Comparison of ENCODE assay signal across 2 cellular contexts in genomic region chr14:73607241-73607640, GRCh38.
A peak's percentile ranks its signal among the peaks of the same experiment; 100 is the strongest.
TF ChIP-seq lines count a peak whose summit lies in the region.

No MANE protein-coding gene starts in this region.

TF ChIP-seq in HEK293, 187 proteins besides CTCF, POLR2A, EP300 and RAD21:
- TF ChIP-seq ZNF214 (tag by site-specific recombination; IDR thresholded peaks at IDR 0.05; ENCODE audit: borderline replicate concordance) (no peak), ZNF2 (tag by site-specific recombination; IDR thresholded peaks at IDR 0.05) (no peak), ZNF585B (tag by site-specific recombination; IDR thresholded peaks at IDR 0.05) (peak; percentile 92)

TF ChIP-seq in K562, 482 proteins besides CTCF, POLR2A, EP300 and RAD21:
- TF ChIP-seq STAT6 (CRISPR knock-in tag; IDR thresholded peaks at IDR 0.05) = no peak
- peak; percentile 59 for TF ChIP-seq ZFP36 (IDR thresholded peaks at IDR 0.05; ENCODE audit: low read depth, low read length, partially characterized antibody)
- TF ChIP-seq POLR2AphosphoS5 (IDR thresholded peaks at IDR 0.05; ENCODE audit: control insufficient read depth, insufficient read depth, low read depth, low read length) = no peak
- TF ChIP-seq RFX1 (IDR thresholded peaks at IDR 0.05) = peak; percentile 14; the same call in 1 of the 2 replicates
- no peak for TF ChIP-seq NCOA4 (IDR thresholded peaks at IDR 0.05; ENCODE audit: partially characterized antibody)
- no peak for TF ChIP-seq NFE2L1 (tag; IDR thresholded peaks at IDR 0.05; ENCODE audit: borderline replicate concordance, low read depth)
- peak; percentile 50 for TF ChIP-seq NFIC (IDR thresholded peaks at IDR 0.05)
- no peak for TF ChIP-seq GTF2F1 (IDR thresholded peaks at IDR 0.05; ENCODE audit: low read depth, low read length)
- no peak for TF ChIP-seq SNIP1 (IDR thresholded peaks at IDR 0.05; ENCODE audit: low read depth)
TF ChIP-seq in K562: peak in this region for 3.
